In the genomic region with DNA sequence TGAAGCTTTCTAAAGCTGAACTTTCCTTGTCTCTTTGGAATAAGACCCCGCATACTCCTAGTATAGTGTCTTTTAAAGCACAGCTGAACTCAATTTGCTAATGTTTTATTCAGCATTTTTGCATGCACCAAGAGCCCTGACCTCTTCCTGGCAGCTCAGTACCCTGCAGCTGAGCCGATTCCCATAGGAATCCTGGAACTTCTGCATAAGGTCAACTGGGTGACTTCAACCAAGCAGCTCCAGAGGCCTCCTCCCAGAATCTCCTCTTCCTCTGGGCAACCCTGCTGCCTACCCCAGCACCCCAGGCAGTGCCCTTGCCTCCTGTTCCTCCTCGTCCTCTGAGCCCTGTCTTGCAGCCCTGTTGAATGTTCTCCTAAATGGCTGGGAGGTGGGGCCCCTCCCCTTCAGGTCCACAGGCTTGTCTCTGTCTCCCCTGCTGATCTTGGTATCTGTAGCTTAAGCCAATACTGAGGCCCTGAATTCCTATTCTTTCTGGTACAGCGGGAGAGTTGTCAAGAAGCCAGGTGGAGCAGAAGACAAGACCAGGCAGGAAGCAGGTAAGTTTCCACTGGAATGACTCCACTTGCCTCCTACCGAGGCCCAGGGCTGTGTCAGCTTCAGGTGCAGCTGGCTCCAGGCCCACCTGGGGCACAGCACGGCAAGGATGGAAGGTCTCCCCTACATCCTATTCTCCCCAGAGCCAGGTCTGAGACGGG, we compare ENCODE assay signal across 1 cellular context.
TF ChIP-seq lines count a peak whose summit lies in the region.

No MANE protein-coding gene starts in this region.

TF ChIP-seq in H1, 55 proteins besides CTCF, POLR2A, EP300 and RAD21:
- no peak for TF ChIP-seq BACH1 (IDR thresholded peaks at IDR 0.05; ENCODE audit: low read length)
- TF ChIP-seq RBBP5 (IDR thresholded peaks at IDR 0.05; ENCODE audit: borderline replicate concordance, low read depth, low read length) = no peak
- TF ChIP-seq YY1 (IDR thresholded peaks at IDR 0.05; ENCODE audit: low read depth, low read length) = no peak
- no peak for TF ChIP-seq TCF12 (IDR thresholded peaks at IDR 0.05; ENCODE audit: low read depth, low read length)
- TF ChIP-seq POU5F1 (IDR thresholded peaks at IDR 0.05; ENCODE audit: low read depth, low read length) = no peak
- TF ChIP-seq NRF1 (IDR thresholded peaks at IDR 0.05; ENCODE audit: low read depth, low read length) = no peak
- no peak for TF ChIP-seq TAF1 (IDR thresholded peaks at IDR 0.05; ENCODE audit: low read depth, low read length)
- no peak for TF ChIP-seq CBX8 (IDR thresholded peaks at IDR 0.05; ENCODE audit: borderline replicate concordance, low read depth, low read length)
- TF ChIP-seq USF2 (IDR thresholded peaks at IDR 0.05; ENCODE audit: low read length) = no peak
